2 cellular contexts compared by ENCODE assay signal in the genomic region with DNA sequence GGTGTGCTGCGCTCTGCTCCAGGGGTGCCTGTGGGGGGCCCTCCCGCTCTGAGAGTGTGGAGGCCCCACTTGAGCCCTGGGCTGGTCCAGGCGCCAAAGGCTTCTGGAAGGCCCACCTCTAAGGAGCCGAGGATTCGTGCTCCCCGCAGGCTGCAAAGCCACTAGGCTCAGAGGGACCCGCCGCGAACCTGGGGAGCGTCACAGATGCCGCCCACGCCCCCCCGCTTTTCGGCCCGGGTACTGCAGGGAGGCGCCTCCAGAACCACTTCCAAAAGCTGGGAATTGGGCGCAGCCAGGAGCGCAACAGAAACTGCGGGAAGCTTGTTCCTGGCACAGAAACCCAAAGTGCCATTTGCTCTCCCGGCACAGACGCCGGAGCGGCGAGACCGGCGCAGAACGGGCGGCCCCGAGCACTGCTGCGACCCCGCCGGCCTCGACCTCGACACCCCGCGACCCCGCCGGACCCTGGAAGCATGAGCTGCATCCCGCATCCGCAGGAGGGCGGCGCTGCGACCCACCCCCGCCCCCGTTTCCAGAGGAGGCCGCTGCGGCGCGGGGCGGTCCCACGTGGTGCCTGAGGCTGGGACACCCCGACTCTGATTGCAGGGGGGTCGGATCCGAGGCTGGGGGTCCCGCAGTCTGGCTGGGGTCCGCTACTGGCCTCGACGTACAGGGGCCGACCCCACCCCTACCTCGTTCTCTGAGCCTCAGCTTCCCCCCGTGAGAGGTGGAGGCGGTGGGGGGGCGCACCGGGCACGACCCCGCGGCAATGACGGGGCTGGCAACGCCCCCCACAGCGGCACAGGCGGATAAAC.
A peak's percentile ranks its signal among the peaks of the same experiment; 100 is the strongest.
TF ChIP-seq lines count a peak whose summit lies in the region.

No MANE protein-coding gene starts in this region.

TF ChIP-seq in GM23338, 12 proteins besides CTCF, POLR2A, EP300 and RAD21 (continues in another document):
- TF ChIP-seq ZNF114 (CRISPR knock-in tag; IDR thresholded peaks at IDR 0.05), result no peak
- TF ChIP-seq CREB1 (CRISPR knock-in tag; IDR thresholded peaks at IDR 0.05; ENCODE audit: low read depth), result no peak
- no peak for TF ChIP-seq NANOG (IDR thresholded peaks at IDR 0.05; ENCODE audit: borderline replicate concordance)
- TF ChIP-seq EZH2phosphoT487 (IDR thresholded peaks at IDR 0.05; ENCODE audit: unreplicated experiment), result no peak
- TF ChIP-seq, protein P1, sequence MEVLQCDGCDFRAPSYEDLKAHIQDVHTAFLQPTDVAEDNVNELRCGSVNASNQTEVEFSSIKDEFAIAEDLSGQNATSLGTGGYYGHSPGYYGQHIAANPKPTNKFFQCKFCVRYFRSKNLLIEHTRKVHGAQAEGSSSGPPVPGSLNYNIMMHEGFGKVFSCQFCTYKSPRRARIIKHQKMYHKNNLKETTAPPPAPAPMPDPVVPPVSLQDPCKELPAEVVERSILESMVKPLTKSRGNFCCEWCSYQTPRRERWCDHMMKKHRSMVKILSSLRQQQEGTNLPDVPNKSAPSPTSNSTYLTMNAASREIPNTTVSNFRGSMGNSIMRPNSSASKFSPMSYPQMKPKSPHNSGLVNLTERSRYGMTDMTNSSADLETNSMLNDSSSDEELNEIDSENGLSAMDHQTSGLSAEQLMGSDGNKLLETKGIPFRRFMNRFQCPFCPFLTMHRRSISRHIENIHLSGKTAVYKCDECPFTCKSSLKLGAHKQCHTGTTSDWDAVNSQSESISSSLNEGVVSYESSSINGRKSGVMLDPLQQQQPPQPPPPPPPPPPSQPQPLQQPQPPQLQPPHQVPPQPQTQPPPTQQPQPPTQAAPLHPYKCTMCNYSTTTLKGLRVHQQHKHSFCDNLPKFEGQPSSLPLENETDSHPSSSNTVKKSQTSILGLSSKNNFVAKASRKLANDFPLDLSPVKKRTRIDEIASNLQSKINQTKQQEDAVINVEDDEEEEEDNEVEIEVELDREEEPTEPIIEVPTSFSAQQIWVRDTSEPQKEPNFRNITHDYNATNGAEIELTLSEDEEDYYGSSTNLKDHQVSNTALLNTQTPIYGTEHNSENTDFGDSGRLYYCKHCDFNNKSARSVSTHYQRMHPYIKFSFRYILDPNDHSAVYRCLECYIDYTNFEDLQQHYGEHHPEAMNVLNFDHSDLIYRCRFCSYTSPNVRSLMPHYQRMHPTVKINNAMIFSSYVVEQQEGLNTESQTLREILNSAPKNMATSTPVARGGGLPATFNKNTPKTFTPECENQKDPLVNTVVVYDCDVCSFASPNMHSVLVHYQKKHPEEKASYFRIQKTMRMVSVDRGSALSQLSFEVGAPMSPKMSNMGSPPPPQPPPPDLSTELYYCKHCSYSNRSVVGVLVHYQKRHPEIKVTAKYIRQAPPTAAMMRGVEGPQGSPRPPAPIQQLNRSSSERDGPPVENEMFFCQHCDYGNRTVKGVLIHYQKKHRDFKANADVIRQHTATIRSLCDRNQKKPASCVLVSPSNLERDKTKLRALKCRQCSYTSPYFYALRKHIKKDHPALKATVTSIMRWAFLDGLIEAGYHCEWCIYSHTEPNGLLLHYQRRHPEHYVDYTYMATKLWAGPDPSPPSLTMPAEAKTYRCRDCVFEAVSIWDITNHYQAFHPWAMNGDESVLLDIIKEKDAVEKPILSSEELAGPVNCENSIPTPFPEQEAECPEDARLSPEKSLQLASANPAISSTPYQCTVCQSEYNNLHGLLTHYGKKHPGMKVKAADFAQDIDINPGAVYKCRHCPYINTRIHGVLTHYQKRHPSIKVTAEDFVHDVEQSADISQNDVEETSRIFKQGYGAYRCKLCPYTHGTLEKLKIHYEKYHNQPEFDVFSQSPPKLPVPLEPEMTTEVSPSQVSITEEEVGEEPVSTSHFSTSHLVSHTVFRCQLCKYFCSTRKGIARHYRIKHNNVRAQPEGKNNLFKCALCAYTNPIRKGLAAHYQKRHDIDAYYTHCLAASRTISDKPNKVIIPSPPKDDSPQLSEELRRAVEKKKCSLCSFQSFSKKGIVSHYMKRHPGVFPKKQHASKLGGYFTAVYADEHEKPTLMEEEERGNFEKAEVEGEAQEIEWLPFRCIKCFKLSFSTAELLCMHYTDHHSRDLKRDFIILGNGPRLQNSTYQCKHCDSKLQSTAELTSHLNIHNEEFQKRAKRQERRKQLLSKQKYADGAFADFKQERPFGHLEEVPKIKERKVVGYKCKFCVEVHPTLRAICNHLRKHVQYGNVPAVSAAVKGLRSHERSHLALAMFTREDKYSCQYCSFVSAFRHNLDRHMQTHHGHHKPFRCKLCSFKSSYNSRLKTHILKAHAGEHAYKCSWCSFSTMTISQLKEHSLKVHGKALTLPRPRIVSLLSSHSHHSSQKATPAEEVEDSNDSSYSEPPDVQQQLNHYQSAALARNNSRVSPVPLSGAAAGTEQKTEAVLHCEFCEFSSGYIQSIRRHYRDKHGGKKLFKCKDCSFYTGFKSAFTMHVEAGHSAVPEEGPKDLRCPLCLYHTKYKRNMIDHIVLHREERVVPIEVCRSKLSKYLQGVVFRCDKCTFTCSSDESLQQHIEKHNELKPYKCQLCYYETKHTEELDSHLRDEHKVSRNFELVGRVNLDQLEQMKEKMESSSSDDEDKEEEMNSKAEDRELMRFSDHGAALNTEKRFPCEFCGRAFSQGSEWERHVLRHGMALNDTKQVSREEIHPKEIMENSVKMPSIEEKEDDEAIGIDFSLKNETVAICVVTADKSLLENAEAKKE (CRISPR knock-in tag; IDR thresholded peaks at IDR 0.05), result no peak
- no peak for TF ChIP-seq STAT1 (IDR thresholded peaks at IDR 0.05; ENCODE audit: unreplicated experiment)
- TF ChIP-seq, protein P2, sequence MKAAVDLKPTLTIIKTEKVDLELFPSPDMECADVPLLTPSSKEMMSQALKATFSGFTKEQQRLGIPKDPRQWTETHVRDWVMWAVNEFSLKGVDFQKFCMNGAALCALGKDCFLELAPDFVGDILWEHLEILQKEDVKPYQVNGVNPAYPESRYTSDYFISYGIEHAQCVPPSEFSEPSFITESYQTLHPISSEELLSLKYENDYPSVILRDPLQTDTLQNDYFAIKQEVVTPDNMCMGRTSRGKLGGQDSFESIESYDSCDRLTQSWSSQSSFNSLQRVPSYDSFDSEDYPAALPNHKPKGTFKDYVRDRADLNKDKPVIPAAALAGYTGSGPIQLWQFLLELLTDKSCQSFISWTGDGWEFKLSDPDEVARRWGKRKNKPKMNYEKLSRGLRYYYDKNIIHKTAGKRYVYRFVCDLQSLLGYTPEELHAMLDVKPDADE (IDR thresholded peaks at IDR 0.05), result no peak
- TF ChIP-seq ZNF331 (CRISPR knock-in tag; IDR thresholded peaks at IDR 0.05; ENCODE audit: low read depth), result no peak
- TF ChIP-seq POLR2AphosphoS5 (IDR thresholded peaks at IDR 0.05; ENCODE audit: low read depth), result no peak
- TF ChIP-seq EZH2 (IDR thresholded peaks at IDR 0.05; ENCODE audit: low read depth, unreplicated experiment), result no peak
- no peak for TF ChIP-seq JUNB (IDR thresholded peaks at IDR 0.05; ENCODE audit: unreplicated experiment)

TF ChIP-seq in GM12878, 131 proteins besides CTCF, POLR2A, EP300 and RAD21:
- TF ChIP-seq NR2C2 (IDR thresholded peaks at IDR 0.05; ENCODE audit: borderline replicate concordance, control insufficient read depth, insufficient read length, low read depth) (no peak), HCFC1 (IDR thresholded peaks at IDR 0.05; ENCODE audit: low read length) (no peak), ZZZ3 (IDR thresholded peaks at IDR 0.05; ENCODE audit: control insufficient read depth, insufficient read length, low read depth) (no peak), EGR1 (IDR thresholded peaks at IDR 0.05; ENCODE audit: borderline replicate concordance in 1 of 2, low read depth in 2 of 2, low read length in 2 of 2) (peak in 1 of 2 experiments; percentile 45; a peak in 1 of 3 replicates)
- TF ChIP-seq, protein P3, sequence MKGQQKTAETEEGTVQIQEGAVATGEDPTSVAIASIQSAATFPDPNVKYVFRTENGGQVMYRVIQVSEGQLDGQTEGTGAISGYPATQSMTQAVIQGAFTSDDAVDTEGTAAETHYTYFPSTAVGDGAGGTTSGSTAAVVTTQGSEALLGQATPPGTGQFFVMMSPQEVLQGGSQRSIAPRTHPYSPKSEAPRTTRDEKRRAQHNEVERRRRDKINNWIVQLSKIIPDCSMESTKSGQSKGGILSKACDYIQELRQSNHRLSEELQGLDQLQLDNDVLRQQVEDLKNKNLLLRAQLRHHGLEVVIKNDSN (IDR thresholded peaks at IDR 0.05; ENCODE audit: borderline replicate concordance, extremely low read length, insufficient read depth, low read depth, low read length), result peak; percentile 22
